In genomic region chr19:13023666-13024065, GRCh38 we compare ENCODE assay signal across 9 cellular contexts. TPM values are rescaled to one million over a fixed set of nuclear protein-coding genes. Genes with fewer than 3 reads are reported as not detected.
A peak's percentile ranks its signal among the peaks of the same experiment; 100 is the strongest.
DNase-seq lines count a peak whose midpoint lies in the region; ATAC-seq and TF ChIP-seq lines count a peak whose summit lies in the region.
"Had no signal": no experiment of that assay in that cellular context is flagged by ENCODE, and none has a peak within 500 bp of the region (broad histone marks: within the 10 kb centered on the region; RNA-seq: fewer than 3 reads in every experiment).

No MANE protein-coding gene starts in this region.

- H3K4me3 ChIP-seq in heart right ventricle (peak overlapping the region in 9 of 10 donors; percentile 27 to 56 (median 50)), left lung (peak overlapping the region; percentile 21 to 33), upper lobe of right lung (peak overlapping the region; percentile 53)

- H3K4me1 ChIP-seq in heart right ventricle (peaks cover 33 to 99% (median 89%) of the 10 kb centered on the region in 9 donors), left lung (peaks cover 52 to 99% of the 10 kb centered on the region in 2 donors), upper lobe of right lung (peaks cover 65% of the 10 kb centered on the region)

- no peaks in the 10 kb centered on the region for H3K9me3 Mint-ChIP-seq in activated T-helper 2 cell treated with anti-CD3 and anti-CD28 coated beads, Interferon-gamma antibody, Interleukin-2, Interleukin-4, amounts not matched to agents 10 μg/mL and 5 μg/mL and 100 μg/mL, durations not matched to agents 14 hours and 24 hours and 36 hours

- ATAC-seq in heart right ventricle (no peak), left ventricle myocardium superior (no peak), left lung (no peak), upper lobe of right lung (no peak), HG02870 (IDR thresholded peaks at IDR 0.05; ENCODE audit: unreplicated experiment) (no peak)

- H3K36me3 Mint-ChIP-seq in activated T-helper 2 cell treated with anti-CD3 and anti-CD28 coated beads, Interferon-gamma antibody, Interleukin-2, Interleukin-4, amounts not matched to agents 10 μg/mL and 5 μg/mL and 100 μg/mL, durations not matched to agents 14 hours and 24 hours and 36 hours (ENCODE audit: low read depth) = no peaks in the 10 kb centered on the region

- peaks cover 53% of the 10 kb centered on the region for H3K27me3 Mint-ChIP-seq in activated T-helper 2 cell treated with anti-CD3 and anti-CD28 coated beads, Interferon-gamma antibody, Interleukin-2, Interleukin-4, amounts not matched to agents 10 μg/mL and 5 μg/mL and 100 μg/mL, durations not matched to agents 14 hours and 24 hours and 36 hours (ENCODE audit: low read depth)

- peaks cover 13% of the 10 kb centered on the region for H3K4me1 Mint-ChIP-seq in activated T-helper 2 cell treated with anti-CD3 and anti-CD28 coated beads, Interferon-gamma antibody, Interleukin-2, Interleukin-4, amounts not matched to agents 10 μg/mL and 5 μg/mL and 100 μg/mL, durations not matched to agents 14 hours and 24 hours and 36 hours (ENCODE audit: low read depth)

- WGBS in heart right ventricle, 2 donors = 9 to 13% methylated on average over 8 of the region's 8 CpGs

- DNase-seq in heart right ventricle (no peak), left ventricle myocardium superior (no peak), left lung (no peak), upper lobe of right lung (no peak)
- no peak for DNase-seq in activated T-helper 2 cell treated with anti-CD3 and anti-CD28 coated beads, Interferon-gamma antibody, Interleukin-2, Interleukin-4, amounts not matched to agents 10 μg/mL and 5 μg/mL and 100 μg/mL, durations not matched to agents 14 hours and 24 hours and 36 hours (ENCODE audit: low spot score)
- DNase-seq in stimulated activated CD4-positive, alpha-beta T cell treated with anti-CD3 and anti-CD28 coated beads, Interleukin-2, amount 100 ng/mL, for 24 hours = no peak
- DNase-seq in activated CD4-positive, alpha-beta T cell treated with anti-CD3 and anti-CD28 coated beads for 48 hours = no peak

- no peak for TF ChIP-seq CTCF in heart right ventricle (IDR thresholded peaks at IDR 0.05)
- no peak for TF ChIP-seq CTCF in left lung (IDR thresholded peaks at IDR 0.05)
- TF ChIP-seq CTCF in upper lobe of right lung (IDR thresholded peaks at IDR 0.05) = no peak

- H3K36me3 ChIP-seq in heart right ventricle (peaks cover 0 to 26% (median 0%) of the 10 kb centered on the region in 9 donors), left lung (no peaks in the 10 kb centered on the region), upper lobe of right lung (no peaks in the 10 kb centered on the region)

- H3K27ac ChIP-seq in heart right ventricle = peak overlapping the region; percentile 42 to 96 (median 90)
- H3K27ac ChIP-seq in left lung = peak overlapping the region; percentile 77 to 94
- H3K27ac ChIP-seq in upper lobe of right lung = peak overlapping the region; percentile 91

- intact Hi-C loops in heart right ventricle (cut with DNase I) = loop anchor here in 5 of 10 donors (2.0 to 5.0 kb wide), 3 partner anchors 21 to 39 kb away; no protein-coding TSS in a partner anchor
- intact Hi-C loops in left ventricle myocardium superior (cut with micrococcal nuclease) = no loop called here
- intact Hi-C loops in activated T-helper 2 cell treated with anti-CD3 and anti-CD28 coated beads, Interferon-gamma antibody, Interleukin-2, Interleukin-4, amounts not matched to agents 10 μg/mL and 5 μg/mL and 100 μg/mL, durations not matched to agents 14 hours and 24 hours and 36 hours (cut with micrococcal nuclease) = no loop called here
- intact Hi-C loops in left lung (cut with DNase I) = no loop called here
- intact Hi-C loops in upper lobe of right lung (cut with DNase I) = loop anchor here (10.0 kb wide), 1 partner anchor 71 kb away; no protein-coding TSS in a partner anchor

- H3K27me3 ChIP-seq in heart right ventricle = peaks cover 0 to 18% (median 0%) of the 10 kb centered on the region in 7 donors
- H3K27me3 ChIP-seq in left lung = peaks cover 0 to 26% of the 10 kb centered on the region in 2 donors
- H3K27me3 ChIP-seq in upper lobe of right lung = no peaks in the 10 kb centered on the region

- H3K4me3 Mint-ChIP-seq in activated T-helper 2 cell treated with anti-CD3 and anti-CD28 coated beads, Interferon-gamma antibody, Interleukin-2, Interleukin-4, amounts not matched to agents 10 μg/mL and 5 μg/mL and 100 μg/mL, durations not matched to agents 14 hours and 24 hours and 36 hours (ENCODE audit: low read depth) = peak overlapping the region; percentile 54

- H3K27ac Mint-ChIP-seq in activated T-helper 2 cell treated with anti-CD3 and anti-CD28 coated beads, Interferon-gamma antibody, Interleukin-2, Interleukin-4, amounts not matched to agents 10 μg/mL and 5 μg/mL and 100 μg/mL, durations not matched to agents 14 hours and 24 hours and 36 hours = no peak overlapping the region

- H3K9me3 ChIP-seq in heart right ventricle (no peaks in the 10 kb centered on the region), left lung (no peaks in the 10 kb centered on the region), upper lobe of right lung (no peaks in the 10 kb centered on the region)

RNA-seq across cellular contexts. Expression of gene NFIX, which starts 28.4 kb away (rescaled TPM):
- total RNA-seq in heart right ventricle = 100 to 1,000 TPM; 111 to 162 (median 145) TPM
- 10 to 100 TPM; 16.8 to 34.2 TPM for polyA plus RNA-seq in heart right ventricle
- 171 TPM for total RNA-seq in left ventricle myocardium superior
- 2.7 and 3.0 TPM in 2 replicates for total RNA-seq in activated T-helper 2 cell treated with anti-CD3 and anti-CD28 coated beads, Interferon-gamma antibody, Interleukin-2, Interleukin-4, amounts not matched to agents 10 μg/mL and 5 μg/mL and 100 μg/mL, durations not matched to agents 14 hours and 24 hours and 36 hours
- 100 to 1,000 TPM; 166 to 237 TPM for total RNA-seq in left lung
- 168 TPM for total RNA-seq in upper lobe of right lung
- polyA plus RNA-seq: neural cell had no signal

RNA-seq across cellular contexts. Expression of gene DAND5, which starts 54.3 kb away (rescaled TPM):
- total RNA-seq in heart right ventricle (10 to 100 TPM in 5 of 10 donors, 1 to 10 TPM in 5; 7.3 to 14.4 (median 10.1) TPM), left ventricle myocardium superior (11.2 TPM), left lung (under 1 TPM in 1 of 2 donors, not detected in 1; 0.13 TPM), upper lobe of right lung (not detected)
- polyA plus RNA-seq in heart right ventricle = 1 to 10 TPM in 1 of 2 donors, under 1 TPM in 1; 0.71 to 4.2 TPM
- total RNA-seq in activated T-helper 2 cell treated with anti-CD3 and anti-CD28 coated beads, Interferon-gamma antibody, Interleukin-2, Interleukin-4, amounts not matched to agents 10 μg/mL and 5 μg/mL and 100 μg/mL, durations not matched to agents 14 hours and 24 hours and 36 hours = 0.16 TPM in 1 of 2 replicates, not detected in the other
- polyA plus RNA-seq: neural cell had no signal

Comparison
In these comparisons a context has a peak if more than half of its experiments do, and no peak if none do; other contexts are left out.
1. RNA of gene NFIX, which starts 28.4 kb away (total RNA-seq): 166 to 237 TPM in left lung, 171 TPM in left ventricle myocardium superior (single experiment), 168 TPM in upper lobe of right lung (single experiment) and 111 to 162 TPM in heart right ventricle; 2.7 to 3.0 TPM in activated T-helper 2 cell treated with anti-CD3 and anti-CD28 coated beads, Interferon-gamma antibody, Interleukin-2, Interleukin-4, amounts not matched to agents 10 μg/mL and 5 μg/mL and 100 μg/mL, durations not matched to agents 14 hours and 24 hours and 36 hours; every median in the first group is over 10 times any median in the second.
2. Peak in every context shown above with its lines, with median percentiles within 50 percentile points of each other: H3K27ac ChIP-seq and H3K4me3 ChIP-seq.